In the genomic region with DNA sequence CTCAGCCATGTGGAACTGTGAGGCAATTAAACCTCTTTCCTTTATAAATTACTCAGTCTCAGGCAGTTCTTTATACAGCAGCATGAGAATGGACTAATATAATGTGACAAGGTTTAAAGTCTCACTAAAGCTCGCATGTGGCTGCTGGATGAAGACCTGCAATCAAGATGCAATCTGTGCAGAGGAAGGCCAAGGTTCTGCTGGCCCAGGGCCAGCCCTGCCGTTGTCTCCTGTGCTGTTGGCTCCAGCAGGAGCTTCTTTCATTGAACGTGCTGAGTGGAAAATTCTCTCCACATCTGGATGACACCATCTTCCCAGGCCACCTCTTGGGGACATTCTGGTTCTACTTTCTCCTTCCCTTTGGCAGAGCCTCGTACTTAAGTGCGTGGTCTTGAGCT, we compare ENCODE assay signal across 26 cellular contexts.
"Had no signal": no experiment of that assay in that cellular context is flagged by ENCODE, and none has a peak within 500 bp of the region (broad histone marks: within the 10 kb centered on the region; RNA-seq: fewer than 3 reads in every experiment).

No MANE protein-coding gene starts in this region.

- H3K36me3 ChIP-seq: ascending aorta had no signal

- H3K4me3 Mint-ChIP-seq: activated naive CD8-positive, alpha-beta T cell treated with anti-CD3 and anti-CD28 coated beads, Interleukin-2, amount 50 U/mL, for 24 hours; activated T-cell treated with anti-CD3 and anti-CD28 coated beads, Interleukin-2, amount 50 U/mL, for 4 hours; central memory CD8-positive, alpha-beta T cell; T-helper 1 cell treated with Interleukin-12 subunit alpha and Interleukin-12 subunit beta and Interleukin-4 antibody, amounts not matched to agents 30 μg/mL and 1 μg/mL, for 36 hours; WTC11 had no signal

- H3K4me1 Mint-ChIP-seq: WTC11 had no signal

- H3K9me3 Mint-ChIP-seq: activated naive CD4-positive, alpha-beta T cell treated with anti-CD3 and anti-CD28 coated beads, Interleukin-2, amount 50 U/mL, for 72 hours; activated naive CD8-positive, alpha-beta T cell treated with anti-CD3 and anti-CD28 coated beads, Interleukin-2, amount 50 U/mL, for 24 hours; activated T-cell treated with anti-CD3 and anti-CD28 coated beads, Interleukin-2, amount 50 U/mL, for 4 hours; central memory CD8-positive, alpha-beta T cell; T-helper 1 cell treated with Interleukin-12 subunit alpha and Interleukin-12 subunit beta and Interleukin-4 antibody, amounts not matched to agents 30 μg/mL and 1 μg/mL, for 36 hours; WTC11 had no signal

- H3K4me3 ChIP-seq: ascending aorta, body of pancreas, K562 had no signal

- H3K9me3 ChIP-seq: ascending aorta, body of pancreas had no signal

- H3K27me3 Mint-ChIP-seq: activated naive CD8-positive, alpha-beta T cell treated with anti-CD3 and anti-CD28 coated beads, Interleukin-2, amount 50 U/mL, for 24 hours; central memory CD8-positive, alpha-beta T cell had no signal

- H3K27ac Mint-ChIP-seq: T-helper 1 cell treated with Interleukin-12 subunit alpha and Interleukin-12 subunit beta and Interleukin-4 antibody, amounts not matched to agents 30 μg/mL and 1 μg/mL, for 36 hours; WTC11 had no signal

- DNase-seq: activated CD4-positive, alpha-beta T cell treated with anti-CD3 and anti-CD28 coated beads for 48 hours; activated CD4-positive, alpha-beta T cell treated with anti-CD3 and anti-CD28 coated beads, Interleukin-2, amount 50 U/mL, for 4 hours; activated CD4-positive, CD25-positive, alpha-beta regulatory T cell treated with anti-CD3 and anti-CD28 coated beads, Interleukin-2, amount 50 U/mL, for 72 hours; activated CD8-positive, alpha-beta memory T cell treated with anti-CD3 and anti-CD28 coated beads for 24 hours; activated effector memory CD4-positive, alpha-beta T cell treated with anti-CD3 and anti-CD28 coated beads, Interleukin-2, amount 50 U/mL, for 16 hours; activated naive CD8-positive, alpha-beta T cell treated with anti-CD3 and anti-CD28 coated beads, Interleukin-2, amount 50 U/mL, for 24 hours; activated T-cell treated with anti-CD3 and anti-CD28 coated beads, Interleukin-2, amount 50 U/mL, for 4 hours; amniotic stem cell; body of pancreas; Kasumi-1; NCI-H1048; NCI-H1417; NCI-H1930; NCI-H345; NCI-H510A treated with DMSO at 0.1 percent for 48 hours; NCI-H774; NK-92 treated with Interleukin-12 subunit alpha and Interleukin-12 subunit beta, amount 100 ng/mL, for 24 hours; SHP77 treated with DMSO at 0.1 percent for 48 hours; T-helper 9 cell had no signal

- H3K4me1 ChIP-seq: ascending aorta, body of pancreas had no signal

- H3K27me3 ChIP-seq: ascending aorta, body of pancreas had no signal

- H3K36me3 Mint-ChIP-seq: activated naive CD4-positive, alpha-beta T cell treated with anti-CD3 and anti-CD28 coated beads, Interleukin-2, amount 50 U/mL, for 72 hours; WTC11 had no signal

- FAIRE-seq: K562, RCC 7860 had no signal

- H3K27ac ChIP-seq: ascending aorta, body of pancreas had no signal
